Comparison of ENCODE assay signal across 1 cellular context in genomic region chr20:44884907-44885391, GRCh38.
TF ChIP-seq lines count a peak whose summit lies in the region.

No MANE protein-coding gene starts in this region.

TF ChIP-seq in HepG2, 621 proteins besides CTCF, POLR2A, EP300 and RAD21 (continued from another document):
- TF ChIP-seq, protein P1, sequence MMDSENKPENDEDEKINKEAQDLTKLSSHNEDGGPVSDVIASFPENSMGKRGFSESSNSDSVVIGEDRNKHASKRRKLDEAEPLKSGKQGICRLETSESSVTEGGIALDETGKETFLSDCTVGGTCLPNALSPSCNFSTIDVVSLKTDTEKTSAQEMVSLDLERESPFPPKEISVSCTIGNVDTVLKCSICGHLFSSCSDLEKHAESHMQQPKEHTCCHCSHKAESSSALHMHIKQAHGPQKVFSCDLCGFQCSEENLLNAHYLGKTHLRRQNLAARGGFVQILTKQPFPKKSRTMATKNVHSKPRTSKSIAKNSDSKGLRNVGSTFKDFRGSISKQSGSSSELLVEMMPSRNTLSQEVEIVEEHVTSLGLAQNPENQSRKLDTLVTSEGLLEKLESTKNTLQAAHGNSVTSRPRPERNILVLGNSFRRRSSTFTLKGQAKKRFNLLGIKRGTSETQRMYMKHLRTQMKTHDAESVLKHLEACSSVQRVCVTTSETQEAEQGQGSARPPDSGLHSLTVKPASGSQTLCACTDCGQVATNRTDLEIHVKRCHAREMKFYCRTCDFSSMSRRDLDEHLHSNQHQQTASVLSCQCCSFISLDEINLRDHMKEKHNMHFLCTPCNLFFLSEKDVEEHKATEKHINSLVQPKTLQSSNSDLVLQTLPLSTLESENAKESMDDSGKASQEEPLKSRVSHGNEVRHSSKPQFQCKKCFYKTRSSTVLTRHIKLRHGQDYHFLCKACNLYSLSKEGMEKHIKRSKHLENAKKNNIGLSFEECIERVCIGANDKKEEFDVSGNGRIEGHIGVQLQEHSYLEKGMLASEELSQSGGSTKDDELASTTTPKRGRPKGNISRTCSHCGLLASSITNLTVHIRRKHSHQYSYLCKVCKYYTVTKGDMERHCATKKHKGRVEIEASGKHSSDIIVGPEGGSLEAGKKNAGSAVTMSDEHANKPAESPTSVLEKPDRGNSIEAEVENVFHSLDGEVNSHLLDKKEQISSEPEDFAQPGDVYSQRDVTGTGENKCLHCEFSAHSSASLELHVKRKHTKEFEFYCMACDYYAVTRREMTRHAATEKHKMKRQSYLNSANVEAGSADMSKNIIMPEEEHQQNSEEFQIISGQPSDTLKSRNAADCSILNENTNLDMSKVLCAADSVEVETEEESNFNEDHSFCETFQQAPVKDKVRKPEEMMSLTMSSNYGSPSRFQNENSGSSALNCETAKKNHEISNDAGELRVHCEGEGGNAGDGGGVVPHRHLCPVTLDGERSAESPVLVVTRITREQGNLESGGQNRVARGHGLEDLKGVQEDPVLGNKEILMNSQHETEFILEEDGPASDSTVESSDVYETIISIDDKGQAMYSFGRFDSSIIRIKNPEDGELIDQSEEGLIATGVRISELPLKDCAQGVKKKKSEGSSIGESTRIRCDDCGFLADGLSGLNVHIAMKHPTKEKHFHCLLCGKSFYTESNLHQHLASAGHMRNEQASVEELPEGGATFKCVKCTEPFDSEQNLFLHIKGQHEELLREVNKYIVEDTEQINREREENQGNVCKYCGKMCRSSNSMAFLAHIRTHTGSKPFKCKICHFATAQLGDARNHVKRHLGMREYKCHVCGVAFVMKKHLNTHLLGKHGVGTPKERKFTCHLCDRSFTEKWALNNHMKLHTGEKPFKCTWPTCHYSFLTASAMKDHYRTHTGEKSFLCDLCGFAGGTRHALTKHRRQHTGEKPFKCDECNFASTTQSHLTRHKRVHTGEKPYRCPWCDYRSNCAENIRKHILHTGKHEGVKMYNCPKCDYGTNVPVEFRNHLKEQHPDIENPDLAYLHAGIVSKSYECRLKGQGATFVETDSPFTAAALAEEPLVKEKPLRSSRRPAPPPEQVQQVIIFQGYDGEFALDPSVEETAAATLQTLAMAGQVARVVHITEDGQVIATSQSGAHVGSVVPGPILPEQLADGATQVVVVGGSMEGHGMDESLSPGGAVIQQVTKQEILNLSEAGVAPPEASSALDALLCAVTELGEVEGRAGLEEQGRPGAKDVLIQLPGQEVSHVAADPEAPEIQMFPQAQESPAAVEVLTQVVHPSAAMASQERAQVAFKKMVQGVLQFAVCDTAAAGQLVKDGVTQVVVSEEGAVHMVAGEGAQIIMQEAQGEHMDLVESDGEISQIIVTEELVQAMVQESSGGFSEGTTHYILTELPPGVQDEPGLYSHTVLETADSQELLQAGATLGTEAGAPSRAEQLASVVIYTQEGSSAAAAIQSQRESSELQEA (CRISPR knock-in tag; IDR thresholded peaks at IDR 0.05; ENCODE audit: not compliant biosample characterization): no peak
- no peak for TF ChIP-seq HOXA9 (CRISPR knock-in tag; IDR thresholded peaks at IDR 0.05; ENCODE audit: borderline replicate concordance)
- no peak for TF ChIP-seq TBX3 (IDR thresholded peaks at IDR 0.05; ENCODE audit: borderline replicate concordance)
- TF ChIP-seq, protein P2, sequence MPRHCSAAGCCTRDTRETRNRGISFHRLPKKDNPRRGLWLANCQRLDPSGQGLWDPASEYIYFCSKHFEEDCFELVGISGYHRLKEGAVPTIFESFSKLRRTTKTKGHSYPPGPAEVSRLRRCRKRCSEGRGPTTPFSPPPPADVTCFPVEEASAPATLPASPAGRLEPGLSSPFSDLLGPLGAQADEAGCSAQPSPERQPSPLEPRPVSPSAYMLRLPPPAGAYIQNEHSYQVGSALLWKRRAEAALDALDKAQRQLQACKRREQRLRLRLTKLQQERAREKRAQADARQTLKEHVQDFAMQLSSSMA (CRISPR knock-in tag; IDR thresholded peaks at IDR 0.05): no peak
- TF ChIP-seq ZFP82 (CRISPR knock-in tag; IDR thresholded peaks at IDR 0.05; ENCODE audit: borderline replicate concordance): no peak
- no peak for TF ChIP-seq MTA3 (CRISPR knock-in tag; IDR thresholded peaks at IDR 0.05)
- no peak for TF ChIP-seq UBTF (CRISPR knock-in tag; IDR thresholded peaks at IDR 0.05)
- TF ChIP-seq CEBPB (IDR thresholded peaks at IDR 0.05; ENCODE audit: borderline replicate concordance, low read depth, low read length): no peak
- no peak for TF ChIP-seq ZNF468 (CRISPR knock-in tag; IDR thresholded peaks at IDR 0.05)
- no peak for TF ChIP-seq SMARCE1 (IDR thresholded peaks at IDR 0.05; ENCODE audit: borderline replicate concordance)
- no peak for TF ChIP-seq AKAP8 (CRISPR knock-in tag; IDR thresholded peaks at IDR 0.05)
- TF ChIP-seq ZNF749 (CRISPR knock-in tag; IDR thresholded peaks at IDR 0.05; ENCODE audit: borderline replicate concordance): no peak
- TF ChIP-seq MAZ (IDR thresholded peaks at IDR 0.05; ENCODE audit: borderline replicate concordance, low read depth, low read length): no peak
- no peak for TF ChIP-seq MAZ (CRISPR knock-in tag; IDR thresholded peaks at IDR 0.05; ENCODE audit: low read depth)
- TF ChIP-seq ZNF30 (CRISPR knock-in tag; IDR thresholded peaks at IDR 0.05): no peak
- no peak for TF ChIP-seq NR3C1 (CRISPR knock-in tag; IDR thresholded peaks at IDR 0.05)
- no peak for TF ChIP-seq TCF12 (IDR thresholded peaks at IDR 0.05)
- TF ChIP-seq TCF12 (CRISPR knock-in tag; IDR thresholded peaks at IDR 0.05): no peak
- no peak for TF ChIP-seq ZNF329 (CRISPR knock-in tag; IDR thresholded peaks at IDR 0.05; ENCODE audit: low read depth)
- TF ChIP-seq KDM2A (CRISPR knock-in tag; IDR thresholded peaks at IDR 0.05; ENCODE audit: borderline replicate concordance, low read depth): peak; percentile 14; the same call in 1 of the 2 replicates
- TF ChIP-seq TRIM22 (IDR thresholded peaks at IDR 0.05): no peak
- TF ChIP-seq SALL1 (CRISPR knock-in tag; IDR thresholded peaks at IDR 0.05): no peak
- TF ChIP-seq NCOR1 (IDR thresholded peaks at IDR 0.05; ENCODE audit: borderline replicate concordance, low read length): no peak
